7 cellular contexts compared by ENCODE assay signal in the genomic region with DNA sequence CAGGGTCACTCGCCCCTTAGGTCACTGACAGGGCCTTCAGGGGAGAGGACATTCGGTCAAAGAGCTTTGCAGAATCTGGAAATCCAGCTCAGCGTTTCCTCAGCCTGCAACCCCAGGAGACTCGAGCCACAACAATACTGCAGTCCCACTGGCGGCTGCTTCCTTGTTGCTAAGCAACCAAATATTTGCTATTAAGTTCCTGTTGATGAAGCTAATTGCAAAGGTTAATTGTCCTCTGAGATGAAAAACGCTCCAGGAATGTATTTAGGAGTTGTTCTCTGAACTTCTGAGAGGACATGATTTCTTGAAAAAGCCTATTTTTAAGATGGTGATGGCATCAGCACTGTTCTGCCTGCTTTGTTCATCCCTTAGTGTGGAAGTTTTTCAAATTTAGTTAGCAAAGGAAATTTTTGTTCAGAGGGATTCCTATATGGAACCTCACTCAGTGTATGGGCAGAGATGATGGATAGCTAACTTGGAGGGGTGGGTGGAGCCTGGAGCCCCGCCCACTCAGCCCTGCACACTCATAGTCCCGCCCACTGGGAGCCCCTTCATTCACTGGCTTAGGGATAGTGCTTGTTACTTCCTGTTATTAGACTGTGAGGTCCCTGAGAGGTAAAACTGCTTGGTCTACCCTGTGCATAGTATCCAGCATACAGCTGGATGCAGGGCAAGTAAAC.
DNase-seq lines count a peak whose midpoint lies in the region; ATAC-seq and TF ChIP-seq lines count a peak whose summit lies in the region.

No MANE protein-coding gene starts in this region.

- H3K27me3 ChIP-seq in neural cell (ENCODE audit: insufficient read depth, low read depth, low read length), result no peaks in the 10 kb centered on the region

- peaks cover 11 to 29% of the 10 kb centered on the region in 2 donors for H3K4me1 Mint-ChIP-seq in effector memory CD8-positive, alpha-beta T cell (ENCODE audit: low read depth in 2 of 2)

- peak overlapping the region in 1 of 2 donors; percentile 65 for H3K4me3 Mint-ChIP-seq in effector memory CD8-positive, alpha-beta T cell

- no peaks in the 10 kb centered on the region for H3K79me2 ChIP-seq in neural cell (replicated peaks; ENCODE audit: insufficient read depth, low read length)

- H3K9me2 ChIP-seq in neural cell (ENCODE audit: insufficient read depth, low read length), result no peaks in the 10 kb centered on the region

- H3K4me3 ChIP-seq in HEK293 (ENCODE audit: low read depth, low read length) (no peak overlapping the region), neural cell (ENCODE audit: low read length) (no peak overlapping the region)

- H3K4me1 ChIP-seq in HEK293 (ENCODE audit: control insufficient read depth, insufficient read depth, low read length), result no peaks in the 10 kb centered on the region

- peaks cover 0 to 12% of the 10 kb centered on the region in 2 donors for H3K9me3 Mint-ChIP-seq in effector memory CD8-positive, alpha-beta T cell

- H4K20me1 ChIP-seq in neural cell (ENCODE audit: insufficient read depth), result no peaks in the 10 kb centered on the region

- H3K27me3 Mint-ChIP-seq in effector memory CD8-positive, alpha-beta T cell, result peaks cover 0 to under 1% of the 10 kb centered on the region in 2 donors

- H2AFZ ChIP-seq in neural cell (ENCODE audit: low read depth, low read length), result no peak overlapping the region

- H3K36me3 ChIP-seq in HEK293 (ENCODE audit: control insufficient read depth in 2 of 2, insufficient read depth in 1 of 2, low read length in 2 of 2) (no peaks in the 10 kb centered on the region), neural cell (ENCODE audit: insufficient read depth, low read length) (no peaks in the 10 kb centered on the region)

- CTCF ChIA-PET in HEK293 (lab: Yijun Ruan, JAX), result interaction anchor here (0.6 to 1.4 kb wide), 5 partner anchors 8 to 216 kb away, joined by 3 to 4 read pairs (median 3); no protein-coding TSS in a partner anchor

- H3K9me3 ChIP-seq in HEK293 (ENCODE audit: control insufficient read depth, insufficient read depth, low read depth, low read length) (no peaks in the 10 kb centered on the region), neural cell (ENCODE audit: low read length) (no peaks in the 10 kb centered on the region)

- peak; percentile 31 for DNase-seq in GM10266 (ENCODE audit: extremely low spot score)
- DNase-seq in RKO (ENCODE audit: low spot score), result peak; percentile 32
- DNase-seq in effector memory CD8-positive, alpha-beta T cell, result peak in 2 of 3 experiments; percentile 15 to 26
- no peak for DNase-seq in NCI-H2081 treated with DMSO at 0.1 percent for 48 hours (lab: John Stamatoyannopoulos, UW)

- peaks cover 3% of the 10 kb centered on the region for H3K36me3 Mint-ChIP-seq in effector memory CD8-positive, alpha-beta T cell (ENCODE audit: insufficient read depth)

- no peak overlapping the region for H3K4me2 ChIP-seq in neural cell (ENCODE audit: low read length)

- no peak overlapping the region for H3K27ac ChIP-seq in HEK293 (ENCODE audit: extremely low read depth, low read depth, low read length)
- no peak overlapping the region for H3K27ac ChIP-seq in neural cell (ENCODE audit: low read length)

- POLR2A ChIA-PET in HEK293 (lab: Yijun Ruan, JAX), result no interaction called here

- peak; percentile 15 for TF ChIP-seq EP300 in neural cell (conservative IDR thresholded peaks at IDR 0.05; ENCODE audit: poor library complexity, severe bottlenecking)

- no peak overlapping the region for H3K9ac ChIP-seq in neural cell (ENCODE audit: low read length)

- no peak for TF ChIP-seq CTCF in GM10266 (IDR thresholded peaks at IDR 0.05; ENCODE audit: control insufficient read depth, insufficient read depth, low read depth, missing control alignments)
- no peak for TF ChIP-seq CTCF in HEK293 (tag by site-specific recombination; IDR thresholded peaks at IDR 0.05)
- TF ChIP-seq CTCF in neural cell (IDR thresholded peaks at IDR 0.05; ENCODE audit: poor library complexity, severe bottlenecking), result no peak

- H3K27ac Mint-ChIP-seq in effector memory CD8-positive, alpha-beta T cell, result peak overlapping the region in 1 of 2 donors; percentile 88

- TF ChIP-seq RAD21 in neural cell (conservative IDR thresholded peaks at IDR 0.05), result no peak

- no peaks in the 10 kb centered on the region for H3F3A ChIP-seq in neural cell (ENCODE audit: insufficient read depth, low read length, poor library complexity, severe bottlenecking)

- peak; percentile 75 for ATAC-seq in effector memory CD8-positive, alpha-beta T cell (replicated peaks)
- ATAC-seq in HG03045 (IDR thresholded peaks at IDR 0.05; ENCODE audit: unreplicated experiment), result no peak

TF ChIP-seq in HEK293, 187 proteins besides CTCF, POLR2A, EP300 and RAD21:
- TF ChIP-seq ZBTB48 (tag by site-specific recombination; IDR thresholded peaks at IDR 0.05) (0 out of 2 replicates have a peak, but pooled peaks have one; percentile 22), ZNF530 (tag by site-specific recombination; IDR thresholded peaks at IDR 0.05; ENCODE audit: low read depth) (no peak), ZXDB (tag by site-specific recombination; IDR thresholded peaks at IDR 0.05) (no peak), ZNF211 (tag by site-specific recombination; IDR thresholded peaks at IDR 0.05; ENCODE audit: low read depth) (no peak), KLF9 (tag by site-specific recombination; IDR thresholded peaks at IDR 0.05; ENCODE audit: low read depth) (peak; percentile 38; the same call in 1 of the 2 replicates), ZFP3 (tag by site-specific recombination; IDR thresholded peaks at IDR 0.05; ENCODE audit: low read depth) (no peak), ZNF624 (tag by site-specific recombination; IDR thresholded peaks at IDR 0.05) (no peak), ZBTB7A (tag by site-specific recombination; IDR thresholded peaks at IDR 0.05; ENCODE audit: low read depth) (no peak)

TF ChIP-seq in neural cell, 6 proteins besides CTCF, POLR2A, EP300 and RAD21:
- no peak for TF ChIP-seq EZH2 (IDR thresholded peaks at IDR 0.05; ENCODE audit: borderline replicate concordance, insufficient read depth, low read length, poor library complexity, severe bottlenecking)
- TF ChIP-seq, protein P1, sequence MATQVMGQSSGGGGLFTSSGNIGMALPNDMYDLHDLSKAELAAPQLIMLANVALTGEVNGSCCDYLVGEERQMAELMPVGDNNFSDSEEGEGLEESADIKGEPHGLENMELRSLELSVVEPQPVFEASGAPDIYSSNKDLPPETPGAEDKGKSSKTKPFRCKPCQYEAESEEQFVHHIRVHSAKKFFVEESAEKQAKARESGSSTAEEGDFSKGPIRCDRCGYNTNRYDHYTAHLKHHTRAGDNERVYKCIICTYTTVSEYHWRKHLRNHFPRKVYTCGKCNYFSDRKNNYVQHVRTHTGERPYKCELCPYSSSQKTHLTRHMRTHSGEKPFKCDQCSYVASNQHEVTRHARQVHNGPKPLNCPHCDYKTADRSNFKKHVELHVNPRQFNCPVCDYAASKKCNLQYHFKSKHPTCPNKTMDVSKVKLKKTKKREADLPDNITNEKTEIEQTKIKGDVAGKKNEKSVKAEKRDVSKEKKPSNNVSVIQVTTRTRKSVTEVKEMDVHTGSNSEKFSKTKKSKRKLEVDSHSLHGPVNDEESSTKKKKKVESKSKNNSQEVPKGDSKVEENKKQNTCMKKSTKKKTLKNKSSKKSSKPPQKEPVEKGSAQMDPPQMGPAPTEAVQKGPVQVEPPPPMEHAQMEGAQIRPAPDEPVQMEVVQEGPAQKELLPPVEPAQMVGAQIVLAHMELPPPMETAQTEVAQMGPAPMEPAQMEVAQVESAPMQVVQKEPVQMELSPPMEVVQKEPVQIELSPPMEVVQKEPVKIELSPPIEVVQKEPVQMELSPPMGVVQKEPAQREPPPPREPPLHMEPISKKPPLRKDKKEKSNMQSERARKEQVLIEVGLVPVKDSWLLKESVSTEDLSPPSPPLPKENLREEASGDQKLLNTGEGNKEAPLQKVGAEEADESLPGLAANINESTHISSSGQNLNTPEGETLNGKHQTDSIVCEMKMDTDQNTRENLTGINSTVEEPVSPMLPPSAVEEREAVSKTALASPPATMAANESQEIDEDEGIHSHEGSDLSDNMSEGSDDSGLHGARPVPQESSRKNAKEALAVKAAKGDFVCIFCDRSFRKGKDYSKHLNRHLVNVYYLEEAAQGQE (IDR thresholded peaks at IDR 0.05; ENCODE audit: borderline replicate concordance), result no peak
- TF ChIP-seq TAF1 (IDR thresholded peaks at IDR 0.05; ENCODE audit: low read depth), result no peak
- TF ChIP-seq MXI1 (conservative IDR thresholded peaks at IDR 0.05; ENCODE audit: poor library complexity, severe bottlenecking), result no peak
- TF ChIP-seq SMC3 (conservative IDR thresholded peaks at IDR 0.05; ENCODE audit: poor library complexity), result no peak
- no peak for TF ChIP-seq POLR2AphosphoS5 (IDR thresholded peaks at IDR 0.05)
